ENCODE assay signal across 1 cellular context in the genomic region with DNA sequence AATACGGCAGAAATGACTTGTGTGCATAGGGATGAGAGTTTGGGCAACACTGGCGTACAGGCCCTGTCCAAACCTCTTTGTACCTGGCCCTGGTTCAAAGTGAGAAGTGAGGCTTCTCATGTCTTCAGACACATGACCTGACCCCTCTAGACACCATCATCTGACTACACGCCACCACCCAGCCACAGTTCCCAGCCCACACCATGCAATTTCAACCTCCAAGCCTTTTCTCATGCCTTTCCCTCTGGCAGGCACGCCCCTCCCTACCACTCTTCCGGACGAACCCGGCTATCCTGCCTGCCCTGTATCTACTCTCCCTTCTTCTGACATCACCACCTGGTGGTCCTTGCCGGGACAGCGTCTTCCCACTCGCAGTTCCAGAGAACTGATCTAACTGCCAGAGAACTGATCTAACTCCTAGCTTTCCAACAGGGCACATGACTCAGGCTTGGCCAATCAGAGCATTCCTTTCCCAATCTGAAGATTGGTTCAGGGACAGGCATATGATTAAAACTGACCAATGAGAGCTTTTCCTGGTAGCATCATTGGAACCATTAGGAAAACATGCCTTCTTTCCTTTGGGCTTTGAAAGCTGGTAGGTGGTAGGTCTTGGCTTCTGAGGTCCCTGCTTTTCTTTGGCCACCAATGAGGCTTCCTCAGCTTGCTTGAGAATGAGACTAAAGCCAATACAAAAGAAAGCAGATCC.
TF ChIP-seq lines count a peak whose summit lies in the region.

No MANE protein-coding gene starts in this region.

TF ChIP-seq in HepG2, 621 proteins besides CTCF, POLR2A, EP300 and RAD21 (continued from another document and continues in another):
- TF ChIP-seq, protein P1, sequence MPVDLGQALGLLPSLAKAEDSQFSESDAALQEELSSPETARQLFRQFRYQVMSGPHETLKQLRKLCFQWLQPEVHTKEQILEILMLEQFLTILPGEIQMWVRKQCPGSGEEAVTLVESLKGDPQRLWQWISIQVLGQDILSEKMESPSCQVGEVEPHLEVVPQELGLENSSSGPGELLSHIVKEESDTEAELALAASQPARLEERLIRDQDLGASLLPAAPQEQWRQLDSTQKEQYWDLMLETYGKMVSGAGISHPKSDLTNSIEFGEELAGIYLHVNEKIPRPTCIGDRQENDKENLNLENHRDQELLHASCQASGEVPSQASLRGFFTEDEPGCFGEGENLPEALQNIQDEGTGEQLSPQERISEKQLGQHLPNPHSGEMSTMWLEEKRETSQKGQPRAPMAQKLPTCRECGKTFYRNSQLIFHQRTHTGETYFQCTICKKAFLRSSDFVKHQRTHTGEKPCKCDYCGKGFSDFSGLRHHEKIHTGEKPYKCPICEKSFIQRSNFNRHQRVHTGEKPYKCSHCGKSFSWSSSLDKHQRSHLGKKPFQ (CRISPR knock-in tag; IDR thresholded peaks at IDR 0.05; ENCODE audit: insufficient replicate concordance) = no peak
- TF ChIP-seq ZNF232 (CRISPR knock-in tag; IDR thresholded peaks at IDR 0.05; ENCODE audit: borderline replicate concordance) (no peak), NFKB2 (CRISPR knock-in tag; IDR thresholded peaks at IDR 0.05; ENCODE audit: borderline replicate concordance) (no peak), AKAP8 (CRISPR knock-in tag; IDR thresholded peaks at IDR 0.05) (no peak), NFKBIZ (CRISPR knock-in tag; IDR thresholded peaks at IDR 0.05) (no peak), ZNF777 (CRISPR knock-in tag; IDR thresholded peaks at IDR 0.05) (no peak), MTF1 (CRISPR knock-in tag; IDR thresholded peaks at IDR 0.05) (no peak), SRY (CRISPR knock-in tag; IDR thresholded peaks at IDR 0.05) (no peak), ZNF773 (CRISPR knock-in tag; IDR thresholded peaks at IDR 0.05; ENCODE audit: borderline replicate concordance) (no peak), TBL1XR1 (IDR thresholded peaks at IDR 0.05; ENCODE audit: borderline replicate concordance, low read length, partially characterized antibody) (no peak), ATF7-NPFF (CRISPR knock-in tag; IDR thresholded peaks at IDR 0.05; ENCODE audit: low read depth) (0 out of 2 replicates have a peak, but pooled peaks have one; percentile 52), POLR2AphosphoS5 (IDR thresholded peaks at IDR 0.05; ENCODE audit: low read depth, low read length) (no peak), ZNF83 (CRISPR knock-in tag; IDR thresholded peaks at IDR 0.05; ENCODE audit: borderline replicate concordance) (no peak), MZF1 (CRISPR knock-in tag; IDR thresholded peaks at IDR 0.05; ENCODE audit: borderline replicate concordance) (no peak), DNMT3B (CRISPR knock-in tag; conservative IDR thresholded peaks at IDR 0.05) (no peak; the same call in 1 of the 2 replicates), ZNF20 (CRISPR knock-in tag; IDR thresholded peaks at IDR 0.05) (no peak), ATF7 (IDR thresholded peaks at IDR 0.05) (no peak), ATF7 (CRISPR knock-in tag; IDR thresholded peaks at IDR 0.05) (no peak), XBP1 (CRISPR knock-in tag; IDR thresholded peaks at IDR 0.05) (no peak), ZNF225 (CRISPR knock-in tag; IDR thresholded peaks at IDR 0.05) (no peak), ZNF563 (CRISPR knock-in tag; IDR thresholded peaks at IDR 0.05) (no peak), AGO1 (IDR thresholded peaks at IDR 0.05; ENCODE audit: low read depth, low read length, poor library complexity, severe bottlenecking) (no peak), SIN3B (IDR thresholded peaks at IDR 0.05; ENCODE audit: low read length) (no peak), ATRX (CRISPR knock-in tag; IDR thresholded peaks at IDR 0.05; ENCODE audit: borderline replicate concordance) (no peak), POLR2G (IDR thresholded peaks at IDR 0.05; ENCODE audit: low read depth, low read length) (0 out of 2 replicates have a peak, but pooled peaks have one; percentile 37), ZBTB1 (CRISPR knock-in tag; IDR thresholded peaks at IDR 0.05; ENCODE audit: borderline replicate concordance) (no peak), SMARCE1 (IDR thresholded peaks at IDR 0.05; ENCODE audit: borderline replicate concordance) (no peak), NRL (CRISPR knock-in tag; IDR thresholded peaks at IDR 0.05; ENCODE audit: borderline replicate concordance) (no peak), SNRNP70 (IDR thresholded peaks at IDR 0.05; ENCODE audit: low read depth, low read length) (no peak), NR3C1 (CRISPR knock-in tag; IDR thresholded peaks at IDR 0.05) (no peak), MEF2D (CRISPR knock-in tag; IDR thresholded peaks at IDR 0.05) (no peak), STAT5B (CRISPR knock-in tag; IDR thresholded peaks at IDR 0.05) (no peak), RBM22 (optimal IDR thresholded peaks at IDR 0.05; ENCODE audit: low read length) (no peak), ZNF615 (CRISPR knock-in tag; IDR thresholded peaks at IDR 0.05; ENCODE audit: borderline replicate concordance) (no peak), FOSL2 (CRISPR knock-in tag; IDR thresholded peaks at IDR 0.05) (peak; percentile 59; the same call in 1 of the 2 replicates), CHD4 (IDR thresholded peaks at IDR 0.05; ENCODE audit: borderline replicate concordance, low read length) (no peak)
- TF ChIP-seq, protein P2, sequence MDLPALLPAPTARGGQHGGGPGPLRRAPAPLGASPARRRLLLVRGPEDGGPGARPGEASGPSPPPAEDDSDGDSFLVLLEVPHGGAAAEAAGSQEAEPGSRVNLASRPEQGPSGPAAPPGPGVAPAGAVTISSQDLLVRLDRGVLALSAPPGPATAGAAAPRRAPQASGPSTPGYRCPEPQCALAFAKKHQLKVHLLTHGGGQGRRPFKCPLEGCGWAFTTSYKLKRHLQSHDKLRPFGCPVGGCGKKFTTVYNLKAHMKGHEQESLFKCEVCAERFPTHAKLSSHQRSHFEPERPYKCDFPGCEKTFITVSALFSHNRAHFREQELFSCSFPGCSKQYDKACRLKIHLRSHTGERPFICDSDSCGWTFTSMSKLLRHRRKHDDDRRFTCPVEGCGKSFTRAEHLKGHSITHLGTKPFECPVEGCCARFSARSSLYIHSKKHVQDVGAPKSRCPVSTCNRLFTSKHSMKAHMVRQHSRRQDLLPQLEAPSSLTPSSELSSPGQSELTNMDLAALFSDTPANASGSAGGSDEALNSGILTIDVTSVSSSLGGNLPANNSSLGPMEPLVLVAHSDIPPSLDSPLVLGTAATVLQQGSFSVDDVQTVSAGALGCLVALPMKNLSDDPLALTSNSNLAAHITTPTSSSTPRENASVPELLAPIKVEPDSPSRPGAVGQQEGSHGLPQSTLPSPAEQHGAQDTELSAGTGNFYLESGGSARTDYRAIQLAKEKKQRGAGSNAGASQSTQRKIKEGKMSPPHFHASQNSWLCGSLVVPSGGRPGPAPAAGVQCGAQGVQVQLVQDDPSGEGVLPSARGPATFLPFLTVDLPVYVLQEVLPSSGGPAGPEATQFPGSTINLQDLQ (CRISPR knock-in tag; IDR thresholded peaks at IDR 0.05) = no peak
- TF ChIP-seq, protein P3, sequence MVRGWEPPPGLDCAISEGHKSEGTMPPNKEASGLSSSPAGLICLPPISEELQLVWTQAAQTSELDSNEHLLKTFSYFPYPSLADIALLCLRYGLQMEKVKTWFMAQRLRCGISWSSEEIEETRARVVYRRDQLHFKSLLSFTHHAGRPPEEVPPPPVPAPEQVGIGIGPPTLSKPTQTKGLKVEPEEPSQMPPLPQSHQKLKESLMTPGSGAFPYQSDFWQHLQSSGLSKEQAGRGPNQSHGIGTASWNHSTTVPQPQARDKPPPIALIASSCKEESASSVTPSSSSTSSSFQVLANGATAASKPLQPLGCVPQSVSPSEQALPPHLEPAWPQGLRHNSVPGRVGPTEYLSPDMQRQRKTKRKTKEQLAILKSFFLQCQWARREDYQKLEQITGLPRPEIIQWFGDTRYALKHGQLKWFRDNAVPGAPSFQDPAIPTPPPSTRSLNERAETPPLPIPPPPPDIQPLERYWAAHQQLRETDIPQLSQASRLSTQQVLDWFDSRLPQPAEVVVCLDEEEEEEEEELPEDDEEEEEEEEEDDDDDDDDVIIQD (CRISPR knock-in tag; IDR thresholded peaks at IDR 0.05; ENCODE audit: low read depth) = peak; percentile 74
- TF ChIP-seq, protein P4, sequence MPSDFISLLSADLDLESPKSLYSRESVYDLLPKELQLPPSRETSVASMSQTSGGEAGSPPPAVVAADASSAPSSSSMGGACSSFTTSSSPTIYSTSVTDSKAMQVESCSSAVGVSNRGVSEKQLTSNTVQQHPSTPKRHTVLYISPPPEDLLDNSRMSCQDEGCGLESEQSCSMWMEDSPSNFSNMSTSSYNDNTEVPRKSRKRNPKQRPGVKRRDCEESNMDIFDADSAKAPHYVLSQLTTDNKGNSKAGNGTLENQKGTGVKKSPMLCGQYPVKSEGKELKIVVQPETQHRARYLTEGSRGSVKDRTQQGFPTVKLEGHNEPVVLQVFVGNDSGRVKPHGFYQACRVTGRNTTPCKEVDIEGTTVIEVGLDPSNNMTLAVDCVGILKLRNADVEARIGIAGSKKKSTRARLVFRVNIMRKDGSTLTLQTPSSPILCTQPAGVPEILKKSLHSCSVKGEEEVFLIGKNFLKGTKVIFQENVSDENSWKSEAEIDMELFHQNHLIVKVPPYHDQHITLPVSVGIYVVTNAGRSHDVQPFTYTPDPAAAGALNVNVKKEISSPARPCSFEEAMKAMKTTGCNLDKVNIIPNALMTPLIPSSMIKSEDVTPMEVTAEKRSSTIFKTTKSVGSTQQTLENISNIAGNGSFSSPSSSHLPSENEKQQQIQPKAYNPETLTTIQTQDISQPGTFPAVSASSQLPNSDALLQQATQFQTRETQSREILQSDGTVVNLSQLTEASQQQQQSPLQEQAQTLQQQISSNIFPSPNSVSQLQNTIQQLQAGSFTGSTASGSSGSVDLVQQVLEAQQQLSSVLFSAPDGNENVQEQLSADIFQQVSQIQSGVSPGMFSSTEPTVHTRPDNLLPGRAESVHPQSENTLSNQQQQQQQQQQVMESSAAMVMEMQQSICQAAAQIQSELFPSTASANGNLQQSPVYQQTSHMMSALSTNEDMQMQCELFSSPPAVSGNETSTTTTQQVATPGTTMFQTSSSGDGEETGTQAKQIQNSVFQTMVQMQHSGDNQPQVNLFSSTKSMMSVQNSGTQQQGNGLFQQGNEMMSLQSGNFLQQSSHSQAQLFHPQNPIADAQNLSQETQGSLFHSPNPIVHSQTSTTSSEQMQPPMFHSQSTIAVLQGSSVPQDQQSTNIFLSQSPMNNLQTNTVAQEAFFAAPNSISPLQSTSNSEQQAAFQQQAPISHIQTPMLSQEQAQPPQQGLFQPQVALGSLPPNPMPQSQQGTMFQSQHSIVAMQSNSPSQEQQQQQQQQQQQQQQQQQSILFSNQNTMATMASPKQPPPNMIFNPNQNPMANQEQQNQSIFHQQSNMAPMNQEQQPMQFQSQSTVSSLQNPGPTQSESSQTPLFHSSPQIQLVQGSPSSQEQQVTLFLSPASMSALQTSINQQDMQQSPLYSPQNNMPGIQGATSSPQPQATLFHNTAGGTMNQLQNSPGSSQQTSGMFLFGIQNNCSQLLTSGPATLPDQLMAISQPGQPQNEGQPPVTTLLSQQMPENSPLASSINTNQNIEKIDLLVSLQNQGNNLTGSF (CRISPR knock-in tag; IDR thresholded peaks at IDR 0.05) = no peak
- TF ChIP-seq, protein P5, sequence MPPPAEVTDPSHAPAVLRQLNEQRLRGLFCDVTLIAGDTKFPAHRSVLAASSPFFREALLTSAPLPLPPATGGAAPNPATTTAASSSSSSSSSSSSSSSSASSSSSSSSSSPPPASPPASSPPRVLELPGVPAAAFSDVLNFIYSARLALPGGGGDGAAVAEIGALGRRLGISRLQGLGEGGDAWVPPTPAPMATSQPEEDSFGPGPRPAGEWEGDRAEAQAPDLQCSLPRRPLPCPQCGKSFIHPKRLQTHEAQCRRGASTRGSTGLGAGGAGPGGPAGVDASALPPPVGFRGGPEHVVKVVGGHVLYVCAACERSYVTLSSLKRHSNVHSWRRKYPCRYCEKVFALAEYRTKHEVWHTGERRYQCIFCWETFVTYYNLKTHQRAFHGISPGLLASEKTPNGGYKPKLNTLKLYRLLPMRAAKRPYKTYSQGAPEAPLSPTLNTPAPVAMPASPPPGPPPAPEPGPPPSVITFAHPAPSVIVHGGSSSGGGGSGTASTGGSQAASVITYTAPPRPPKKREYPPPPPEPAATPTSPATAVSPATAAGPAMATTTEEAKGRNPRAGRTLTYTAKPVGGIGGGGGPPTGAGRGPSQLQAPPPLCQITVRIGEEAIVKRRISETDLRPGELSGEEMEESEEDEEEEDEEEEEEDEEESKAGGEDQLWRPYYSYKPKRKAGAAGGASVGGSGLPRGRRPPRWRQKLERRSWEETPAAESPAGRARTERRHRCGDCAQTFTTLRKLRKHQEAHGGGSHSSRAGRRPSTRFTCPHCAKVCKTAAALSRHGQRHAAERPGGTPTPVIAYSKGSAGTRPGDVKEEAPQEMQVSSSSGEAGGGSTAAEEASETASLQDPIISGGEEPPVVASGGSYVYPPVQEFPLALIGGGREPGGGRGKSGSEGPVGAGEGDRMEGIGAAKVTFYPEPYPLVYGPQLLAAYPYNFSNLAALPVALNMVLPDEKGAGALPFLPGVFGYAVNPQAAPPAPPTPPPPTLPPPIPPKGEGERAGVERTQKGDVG (CRISPR knock-in tag; IDR thresholded peaks at IDR 0.05; ENCODE audit: borderline replicate concordance) = no peak
- TF ChIP-seq, protein P6, sequence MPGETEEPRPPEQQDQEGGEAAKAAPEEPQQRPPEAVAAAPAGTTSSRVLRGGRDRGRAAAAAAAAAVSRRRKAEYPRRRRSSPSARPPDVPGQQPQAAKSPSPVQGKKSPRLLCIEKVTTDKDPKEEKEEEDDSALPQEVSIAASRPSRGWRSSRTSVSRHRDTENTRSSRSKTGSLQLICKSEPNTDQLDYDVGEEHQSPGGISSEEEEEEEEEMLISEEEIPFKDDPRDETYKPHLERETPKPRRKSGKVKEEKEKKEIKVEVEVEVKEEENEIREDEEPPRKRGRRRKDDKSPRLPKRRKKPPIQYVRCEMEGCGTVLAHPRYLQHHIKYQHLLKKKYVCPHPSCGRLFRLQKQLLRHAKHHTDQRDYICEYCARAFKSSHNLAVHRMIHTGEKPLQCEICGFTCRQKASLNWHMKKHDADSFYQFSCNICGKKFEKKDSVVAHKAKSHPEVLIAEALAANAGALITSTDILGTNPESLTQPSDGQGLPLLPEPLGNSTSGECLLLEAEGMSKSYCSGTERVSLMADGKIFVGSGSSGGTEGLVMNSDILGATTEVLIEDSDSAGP (CRISPR knock-in tag; IDR thresholded peaks at IDR 0.05; ENCODE audit: borderline replicate concordance) = no peak
- TF ChIP-seq, protein P7, sequence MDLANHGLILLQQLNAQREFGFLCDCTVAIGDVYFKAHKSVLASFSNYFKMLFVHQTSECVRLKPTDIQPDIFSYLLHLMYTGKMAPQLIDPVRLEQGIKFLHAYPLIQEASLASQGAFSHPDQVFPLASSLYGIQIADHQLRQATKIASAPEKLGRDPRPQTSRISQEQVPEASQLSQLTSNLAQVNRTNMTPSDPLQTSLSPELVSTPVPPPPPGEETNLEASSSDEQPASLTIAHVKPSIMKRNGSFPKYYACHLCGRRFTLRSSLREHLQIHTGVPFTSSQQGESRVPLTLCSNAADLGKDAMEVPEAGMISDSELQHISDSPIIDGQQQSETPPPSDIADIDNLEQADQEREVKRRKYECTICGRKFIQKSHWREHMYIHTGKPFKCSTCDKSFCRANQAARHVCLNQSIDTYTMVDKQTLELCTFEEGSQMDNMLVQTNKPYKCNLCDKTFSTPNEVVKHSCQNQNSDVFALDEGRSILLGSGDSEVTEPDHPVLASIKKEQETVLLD (CRISPR knock-in tag; IDR thresholded peaks at IDR 0.05; ENCODE audit: low read depth) = no peak
